23 cellular contexts compared by ENCODE assay signal in genomic region chr2:204274487-204274886, GRCh38.
"Had no signal": no experiment of that assay in that cellular context is flagged by ENCODE, and none has a peak within 500 bp of the region (broad histone marks: within the 10 kb centered on the region; RNA-seq: fewer than 3 reads in every experiment).

No MANE protein-coding gene starts in this region.

- H3K36me3 ChIP-seq: breast epithelium, neutrophil, ovary, prostate gland, spleen, tibial artery had no signal

- H3K36me3 Mint-ChIP-seq: activated naive CD8-positive, alpha-beta T cell treated with anti-CD3 and anti-CD28 coated beads for 36 hours had no signal

- H3K27me3 ChIP-seq: breast epithelium, hepatocyte, neutrophil, ovary, tibial artery had no signal

- H3K27ac Mint-ChIP-seq: activated B cell treated with CpG ODN at 0.5 μM for 24 hours; activated naive CD8-positive, alpha-beta T cell treated with anti-CD3 and anti-CD28 coated beads for 36 hours; activated T-helper 2 cell treated with anti-CD3 and anti-CD28 coated beads, Interferon-gamma antibody, Interleukin-2, Interleukin-4, amounts not matched to agents 10 μg/mL and 5 μg/mL and 100 μg/mL, durations not matched to agents 14 hours and 24 hours and 36 hours; T-helper 17 cell had no signal

- H3K4me1 Mint-ChIP-seq: activated B cell treated with CpG ODN at 0.5 μM for 24 hours; activated naive CD8-positive, alpha-beta T cell treated with anti-CD3 and anti-CD28 coated beads for 36 hours; T-helper 17 cell had no signal

- H3K9me3 ChIP-seq: breast epithelium, neutrophil, prostate gland had no signal

- H3K4me1 ChIP-seq: breast epithelium, prostate gland, spleen had no signal

- H3K4me3 ChIP-seq: breast epithelium, hepatocyte, ovary, prostate gland, spleen, tibial artery had no signal

- H3K27ac ChIP-seq: breast epithelium, epithelial cell of prostate, hepatocyte, neutrophil, ovary, prostate gland, spleen, tibial artery had no signal

- H3K79me2 ChIP-seq: hepatocyte had no signal

- H3K4me3 Mint-ChIP-seq: activated B cell treated with CpG ODN at 0.5 μM for 24 hours; activated naive CD8-positive, alpha-beta T cell treated with anti-CD3 and anti-CD28 coated beads for 36 hours; activated T-cell treated with anti-CD3 and anti-CD28 coated beads, Interleukin-2, amount 50 U/mL, for 4 hours; nephron; T-helper 17 cell had no signal

- H2AFZ ChIP-seq: hepatocyte had no signal

- H3K4me2 ChIP-seq: hepatocyte had no signal

- DNase-seq: activated B cell treated with CpG ODN at 0.5 μM for 24 hours; activated CD4-positive, alpha-beta T cell treated with anti-CD3 and anti-CD28 coated beads for 4 hours; activated CD4-positive, alpha-beta T cell treated with anti-CD3 and anti-CD28 coated beads, Interleukin-2, amount 50 U/mL, for 48 hours; activated CD8-positive, alpha-beta memory T cell treated with anti-CD3 and anti-CD28 coated beads, Interleukin-2, amount 50 U/mL, for 48 hours; activated naive CD4-positive, alpha-beta T cell; activated naive CD8-positive, alpha-beta T cell treated with anti-CD3 and anti-CD28 coated beads for 36 hours; activated T-cell treated with anti-CD3 and anti-CD28 coated beads, Interleukin-2, amount 50 U/mL, for 4 hours; cortex of kidney; left ventricle myocardium superior; mammary epithelial cell; ovary; spleen; stimulated activated CD4-positive, alpha-beta T cell treated with anti-CD3 and anti-CD28 coated beads, Interleukin-4, amount 100 ng/mL, for 24 hours; stimulated activated naive CD4-positive, alpha-beta T cell treated with Interleukin-2 at 50 U/mL for 16 hours; T-helper 17 cell; tibial artery had no signal
